ENCODE assay signal across 8 cellular contexts in genomic region chr4:37687175-37687525, GRCh38. TPM values are rescaled to one million over a fixed set of nuclear protein-coding genes. Genes with fewer than 3 reads are reported as not detected.
A peak's percentile ranks its signal among the peaks of the same experiment; 100 is the strongest.
DNase-seq lines count a peak whose midpoint lies in the region; ATAC-seq and TF ChIP-seq lines count a peak whose summit lies in the region.

No MANE protein-coding gene starts in this region.

- TF ChIP-seq CTCF in GM23338 (conservative IDR thresholded peaks at IDR 0.05; ENCODE audit: low read depth in 2 of 2): no peak
- no peak for TF ChIP-seq CTCF in PC-3 (conservative IDR thresholded peaks at IDR 0.05; ENCODE audit: low read depth, low read length)
- no peak for TF ChIP-seq CTCF in epithelial cell of esophagus (IDR thresholded peaks at IDR 0.05; ENCODE audit: insufficient read depth, low read depth, low read length, missing control alignments)
- no peak for TF ChIP-seq CTCF in GM13977 (IDR thresholded peaks at IDR 0.05; ENCODE audit: extremely low read depth, insufficient read depth, missing control alignments)

- H2AFZ ChIP-seq in GM23338 (peak overlapping the region; percentile 86), PC-3 (ENCODE audit: low read length) (peak overlapping the region; percentile 93)

- DNase-seq in GM23338 (ENCODE audit: low spot score): no peak
- DNase-seq in PC-3: no peak
- DNase-seq in epithelial cell of esophagus (ENCODE audit: low read depth): no peak
- no peak for DNase-seq in NCI-H1694 (lab: John Stamatoyannopoulos, UW)
- DNase-seq in GM13977 (ENCODE audit: low spot score): no peak

- CTCF ChIA-PET in PC-3 (lab: Charles Lee): no interaction called here

- H3K9ac ChIP-seq in PC-3 (ENCODE audit: low read length) (peak overlapping the region; percentile 64), rectal smooth muscle tissue (ENCODE audit: low read length) (no peak overlapping the region)

- peak overlapping the region; percentile 81 for H3K4me3 Mint-ChIP-seq in GM23338

- H3K36me3 Mint-ChIP-seq in GM23338 (ENCODE audit: low read depth): peaks cover 12% of the 10 kb centered on the region

- POLR2A ChIA-PET in PC-3 (lab: Charles Lee; ENCODE audit: unreplicated experiment): no interaction called here

- peak overlapping the region; percentile 81 for H3K4me2 ChIP-seq in GM23338
- H3K4me2 ChIP-seq in PC-3 (ENCODE audit: low read length): peak overlapping the region; percentile 87

- BruUV-seq in PC-3 (replicated peaks; lab: Mats Ljungman, UMichigan): no TSS peak

- in situ Hi-C loops in GM13977 (cut with MboI; ENCODE audit: low pct_unique_long_range_greater_than_20kb, low sequenced_read_pairs, unreplicated experiment): no loop called here

- H3K4me3 ChIP-seq in GM23338 (peak overlapping the region; percentile 59), PC-3 (ENCODE audit: low read length) (peak overlapping the region; percentile 71), epithelial cell of esophagus (ENCODE audit: low read length) (peak overlapping the region; percentile 44), rectal smooth muscle tissue (ENCODE audit: low read length) (peak overlapping the region; percentile 57)

- H3K36me3 ChIP-seq in GM23338 (ENCODE audit: insufficient read depth): no peaks in the 10 kb centered on the region
- no peaks in the 10 kb centered on the region for H3K36me3 ChIP-seq in PC-3 (ENCODE audit: low read depth, low read length)
- H3K36me3 ChIP-seq in rectal smooth muscle tissue (ENCODE audit: control insufficient read depth, insufficient read depth, low read length): no peaks in the 10 kb centered on the region

- no peaks in the 10 kb centered on the region for H3K9me3 ChIP-seq in PC-3 (ENCODE audit: low read length)

- H3K79me2 ChIP-seq in GM23338 (replicated peaks; ENCODE audit: insufficient read depth) (peaks cover 25% of the 10 kb centered on the region; the same call in 1 of the 2 replicates), PC-3 (ENCODE audit: low read length) (no peaks in the 10 kb centered on the region)

- H3K9me2 ChIP-seq in GM23338 (ENCODE audit: insufficient read depth) (no peaks in the 10 kb centered on the region), PC-3 (replicated peaks; ENCODE audit: low read length) (no peaks in the 10 kb centered on the region)

- peaks cover 15% of the 10 kb centered on the region for H3K27me3 Mint-ChIP-seq in GM23338 (ENCODE audit: insufficient read depth, low read depth, poor library complexity)

- H3F3A ChIP-seq in GM23338 (replicated peaks; ENCODE audit: low read depth) (no peaks in the 10 kb centered on the region), PC-3 (ENCODE audit: low read length, unreplicated experiment) (no peaks in the 10 kb centered on the region)

- H4K20me1 ChIP-seq in GM23338 (replicated peaks; ENCODE audit: insufficient read depth): peaks cover 9% of the 10 kb centered on the region
- no peaks in the 10 kb centered on the region for H4K20me1 ChIP-seq in PC-3 (ENCODE audit: low read length)

- ATAC-seq in GM23338: no peak
- no peak for ATAC-seq in PC-3
- no peak for ATAC-seq in HG03196 (IDR thresholded peaks at IDR 0.05; ENCODE audit: unreplicated experiment)
- ATAC-seq in GM19324 (IDR thresholded peaks at IDR 0.05; ENCODE audit: low FRiP score, unreplicated experiment): no peak

- intact Hi-C loops in PC-3 (cut with micrococcal nuclease): loop anchor here (5.0 kb wide), 2 partner anchors 40 to 115 kb away; no protein-coding TSS in a partner anchor

- peaks cover 36% of the 10 kb centered on the region for H3K4me1 Mint-ChIP-seq in GM23338

- H3K27ac ChIP-seq in GM23338 (ENCODE audit: low read depth): no peak overlapping the region
- no peak overlapping the region for H3K27ac ChIP-seq in PC-3 (ENCODE audit: low read length)
- peak overlapping the region; percentile 80 for H3K27ac ChIP-seq in rectal smooth muscle tissue (ENCODE audit: low read depth, low read length)

- no peak overlapping the region for H3K27ac Mint-ChIP-seq in GM23338

- H3K9me3 Mint-ChIP-seq in GM23338: peaks cover 3% of the 10 kb centered on the region; the same call in 1 of the 3 replicates

- H3K27me3 ChIP-seq in GM23338 (ENCODE audit: insufficient read depth) (peaks cover 24% of the 10 kb centered on the region), PC-3 (ENCODE audit: low read length) (no peaks in the 10 kb centered on the region), rectal smooth muscle tissue (ENCODE audit: control insufficient read depth, insufficient read depth, low read length) (no peaks in the 10 kb centered on the region)

- H3K4me1 ChIP-seq in GM23338 (ENCODE audit: insufficient read depth) (peaks cover 32% of the 10 kb centered on the region), PC-3 (ENCODE audit: insufficient read depth, low read length) (peaks cover 10% of the 10 kb centered on the region), rectal smooth muscle tissue (ENCODE audit: control insufficient read depth, insufficient read depth, low read length) (peaks cover 7% of the 10 kb centered on the region)

TF ChIP-seq in GM23338, 12 proteins besides CTCF, POLR2A, EP300 and RAD21 (continues in another document):
- TF ChIP-seq ETS1 (IDR thresholded peaks at IDR 0.05) (no peak), ZNF331 (CRISPR knock-in tag; IDR thresholded peaks at IDR 0.05; ENCODE audit: low read depth) (no peak), EZH2phosphoT487 (IDR thresholded peaks at IDR 0.05; ENCODE audit: unreplicated experiment) (no peak), POLR2AphosphoS5 (IDR thresholded peaks at IDR 0.05; ENCODE audit: low read depth) (no peak), REST (IDR thresholded peaks at IDR 0.05; ENCODE audit: unreplicated experiment) (no peak), JUNB (IDR thresholded peaks at IDR 0.05; ENCODE audit: unreplicated experiment) (no peak), NANOG (IDR thresholded peaks at IDR 0.05; ENCODE audit: borderline replicate concordance) (no peak), EZH2 (IDR thresholded peaks at IDR 0.05; ENCODE audit: low read depth, unreplicated experiment) (no peak), ZNF114 (CRISPR knock-in tag; IDR thresholded peaks at IDR 0.05) (no peak)

RNA-seq across cellular contexts. Expression of gene RELL1, which starts 1.0 kb away (rescaled TPM):
- total RNA-seq in GM23338 (2014; rRNA removed; shearing (Covaris generic)): 27.0 and 28.5 TPM in 2 replicates
- 1.9 and 2.8 TPM in 2 replicates for polyA plus RNA-seq in GM23338 (2016; fragmentation: Nextera tagmentation; extraction: Ambion mirVana)
- 14.6 and 19.5 TPM in 2 replicates for total RNA-seq in PC-3 (2014; rRNA removed)
